In the genomic region with DNA sequence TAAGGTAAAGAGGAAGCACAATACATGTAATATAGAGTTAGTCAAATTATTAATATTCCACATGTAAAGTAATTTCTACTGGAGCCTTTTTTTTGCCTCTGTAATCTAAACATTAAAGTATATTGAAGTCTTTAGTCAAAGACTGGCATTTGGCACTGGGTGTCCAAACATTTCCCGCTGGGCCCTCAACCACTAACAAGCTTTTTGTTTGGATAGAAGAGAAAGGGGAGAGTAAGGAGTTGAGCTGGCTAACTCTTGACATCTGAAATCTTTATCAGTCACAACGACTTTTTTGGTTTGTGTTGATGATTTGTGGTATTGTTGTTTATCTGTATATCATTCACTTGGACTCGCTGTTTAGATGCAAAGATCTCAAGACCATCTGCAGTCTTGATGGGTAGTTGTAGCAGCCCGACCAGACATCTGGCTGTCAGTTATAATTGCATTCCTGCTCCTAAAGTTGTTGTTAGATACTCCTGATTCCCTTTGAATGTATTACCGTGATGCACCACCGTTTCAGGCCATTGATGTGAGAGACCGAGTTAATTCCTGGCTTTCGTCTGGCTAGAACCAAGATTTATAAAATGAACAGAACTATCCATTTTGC, we compare ENCODE assay signal across 17 cellular contexts.
"Had no signal": no experiment of that assay in that cellular context is flagged by ENCODE, and none has a peak within 500 bp of the region (broad histone marks: within the 10 kb centered on the region; RNA-seq: fewer than 3 reads in every experiment).

No MANE protein-coding gene starts in this region.

- H3K4me3 Mint-ChIP-seq: activated CD4-positive, alpha-beta T cell treated with anti-CD3 and anti-CD28 coated beads for 36 hours; activated T-helper 1 cell treated with anti-CD3 and anti-CD28 coated beads, Interleukin-12 subunit alpha, Interleukin-12 subunit beta, Interleukin-2, Interleukin-4 antibody, amounts not matched to agents 30 ng/mL and 10 ng/mL and 1 ng/mL, durations not matched to agents 14 hours and 24 hours and 36 hours; brain; effector memory CD8-positive, alpha-beta T cell; memory B cell; naive B cell; WTC11 had no signal

- ATAC-seq: activated CD4-positive, alpha-beta T cell treated with anti-CD3 and anti-CD28 coated beads for 36 hours; effector memory CD8-positive, alpha-beta T cell; left ventricle myocardium superior; mucosa of descending colon; psoas muscle; right cardiac atrium; WTC11 had no signal

- H3K4me1 Mint-ChIP-seq: memory B cell had no signal

- DNase-seq: activated CD4-positive, alpha-beta T cell treated with anti-CD3 and anti-CD28 coated beads for 36 hours; activated CD4-positive, alpha-beta T cell treated with anti-CD3 and anti-CD28 coated beads, Interleukin-2, amount 50 U/mL, for 48 hours; anterior cingulate cortex; caudate nucleus; effector memory CD8-positive, alpha-beta T cell; left ventricle myocardium superior; mucosa of descending colon; naive B cell; psoas muscle; right cardiac atrium; stimulated activated CD4-positive, alpha-beta T cell treated with anti-CD3 and anti-CD28 coated beads, Interleukin-2, amount 100 ng/mL, for 24 hours; stimulated activated naive CD4-positive, alpha-beta T cell treated with Interleukin-2 at 50 U/mL for 16 hours; thyroid gland had no signal

- H3K27ac Mint-ChIP-seq: activated CD4-positive, alpha-beta T cell treated with anti-CD3 and anti-CD28 coated beads for 36 hours; activated T-helper 1 cell treated with anti-CD3 and anti-CD28 coated beads, Interleukin-12 subunit alpha, Interleukin-12 subunit beta, Interleukin-2, Interleukin-4 antibody, amounts not matched to agents 30 ng/mL and 10 ng/mL and 1 ng/mL, durations not matched to agents 14 hours and 24 hours and 36 hours; brain; effector memory CD8-positive, alpha-beta T cell; memory B cell; naive B cell; WTC11 had no signal

- H3K36me3 Mint-ChIP-seq: brain, memory B cell, naive B cell, WTC11 had no signal

- H3K9me3 Mint-ChIP-seq: activated T-helper 1 cell treated with anti-CD3 and anti-CD28 coated beads, Interleukin-12 subunit alpha, Interleukin-12 subunit beta, Interleukin-2, Interleukin-4 antibody, amounts not matched to agents 30 ng/mL and 10 ng/mL and 1 ng/mL, durations not matched to agents 14 hours and 24 hours and 36 hours; brain; effector memory CD8-positive, alpha-beta T cell; memory B cell; naive B cell; WTC11 had no signal
